Comparison of ENCODE assay signal across 1 cellular context in the genomic region with DNA sequence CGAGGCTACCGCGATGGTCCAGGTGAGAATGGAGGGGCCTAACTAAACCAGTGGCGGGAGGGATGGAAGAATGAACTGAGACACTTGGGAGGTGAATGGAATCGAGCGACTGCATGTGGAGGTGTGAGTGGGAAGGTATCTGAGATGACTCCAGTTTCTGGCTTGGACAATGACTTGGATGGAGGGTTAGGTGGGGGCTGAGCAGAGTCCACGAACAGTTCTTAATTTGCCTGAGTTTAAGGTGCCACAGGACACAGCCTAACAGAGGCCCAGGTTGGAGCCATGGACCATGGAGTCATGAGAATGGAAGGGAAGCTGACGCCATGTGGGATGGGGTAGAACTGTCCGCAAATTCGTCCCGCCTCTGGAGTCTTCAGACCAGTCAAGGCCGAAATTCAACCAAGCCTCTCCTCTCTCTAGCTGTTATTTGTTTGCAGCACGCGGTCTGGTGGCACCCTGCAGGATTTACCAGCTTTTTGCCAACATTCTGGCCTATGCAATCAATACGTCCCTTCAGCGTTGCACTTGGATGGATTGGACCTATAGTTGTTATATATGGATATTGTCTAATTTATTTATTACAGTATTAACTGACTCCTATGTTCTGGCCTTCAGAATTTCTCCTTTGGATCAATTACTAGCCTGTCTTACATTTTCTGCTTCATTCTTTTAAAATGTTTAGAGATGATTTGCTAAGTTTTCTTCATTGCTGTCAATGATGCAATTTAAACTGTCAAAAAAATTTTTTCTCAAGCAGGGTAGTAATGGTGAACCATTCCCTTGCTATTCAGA.
TF ChIP-seq lines count a peak whose summit lies in the region.

No MANE protein-coding gene starts in this region.

TF ChIP-seq in K562, 482 proteins besides CTCF, POLR2A, EP300 and RAD21 (continued from another document and continues in another):
- TF ChIP-seq NRF1 (conservative IDR thresholded peaks at IDR 0.05 in 1 of 2, IDR thresholded peaks at IDR 0.05 in 1 of 2) (no peak), ADNP (tag; IDR thresholded peaks at IDR 0.05) (no peak), HNRNPK (IDR thresholded peaks at IDR 0.05; ENCODE audit: low read depth, low read length, poor library complexity, severe bottlenecking) (no peak), ELF2 (CRISPR knock-in tag; IDR thresholded peaks at IDR 0.05) (no peak), CAMTA2 (CRISPR knock-in tag; conservative IDR thresholded peaks at IDR 0.05) (no peak), TCF7 (IDR thresholded peaks at IDR 0.05; ENCODE audit: borderline replicate concordance) (no peak), CC2D1A (IDR thresholded peaks at IDR 0.05) (no peak), TSC22D4 (tag; IDR thresholded peaks at IDR 0.05) (no peak), NR1H2 (CRISPR knock-in tag; IDR thresholded peaks at IDR 0.05) (no peak), RBM39 (optimal IDR thresholded peaks at IDR 0.05; ENCODE audit: low read depth, low read length) (peak; percentile 25), ZNF3 (CRISPR knock-in tag; IDR thresholded peaks at IDR 0.05) (no peak), RBM25 (IDR thresholded peaks at IDR 0.05; ENCODE audit: low read depth, low read length, severe bottlenecking) (no peak), DDX20 (tag; IDR thresholded peaks at IDR 0.05; ENCODE audit: low read depth) (no peak), MTA1 (IDR thresholded peaks at IDR 0.05; ENCODE audit: borderline replicate concordance) (no peak), NUFIP1 (IDR thresholded peaks at IDR 0.05; ENCODE audit: partially characterized antibody) (no peak), YY1 (IDR thresholded peaks at IDR 0.05; ENCODE audit: borderline replicate concordance in 1 of 3, control insufficient read depth in 1 of 3, extremely low read depth in 1 of 3, insufficient read depth in 3 of 3, insufficient read length in 1 of 3, insufficient replicate concordance in 2 of 3, low read depth in 1 of 3, low read length in 2 of 3) (peak in 1 of 3 experiments; percentile 37), RBBP5 (IDR thresholded peaks at IDR 0.05; ENCODE audit: borderline replicate concordance, insufficient read depth, low read length, poor library complexity, severe bottlenecking) (no peak), ZSCAN32 (CRISPR knock-in tag; IDR thresholded peaks at IDR 0.05) (no peak), JUNB (CRISPR knock-in tag; conservative IDR thresholded peaks at IDR 0.05) (no peak), MYBL2 (IDR thresholded peaks at IDR 0.05; ENCODE audit: low read depth) (no peak), MYBL2 (CRISPR knock-in tag; IDR thresholded peaks at IDR 0.05; ENCODE audit: borderline replicate concordance) (no peak), HIVEP1 (CRISPR knock-in tag; IDR thresholded peaks at IDR 0.05) (no peak), MEF2A (IDR thresholded peaks at IDR 0.05; ENCODE audit: control insufficient read depth, low read depth, low read length) (no peak), HDAC8 (tag; IDR thresholded peaks at IDR 0.05) (no peak), CREB1 (IDR thresholded peaks at IDR 0.05) (no peak), CREB1 (CRISPR knock-in tag; IDR thresholded peaks at IDR 0.05) (no peak), GATA2 (CRISPR knock-in tag; IDR thresholded peaks at IDR 0.05) (no peak), HDAC2 (IDR thresholded peaks at IDR 0.05) (no peak), SREBF1 (IDR thresholded peaks at IDR 0.05; ENCODE audit: borderline replicate concordance, low read depth, low read length) (no peak), ZNF76 (CRISPR knock-in tag; IDR thresholded peaks at IDR 0.05; ENCODE audit: borderline replicate concordance) (0 out of 2 replicates have a peak, but pooled peaks have one; percentile 37), XRCC3 (IDR thresholded peaks at IDR 0.05) (no peak), TEAD2 (tag; IDR thresholded peaks at IDR 0.05) (no peak), ZNF507 (tag; conservative IDR thresholded peaks at IDR 0.05) (no peak), TAF15 (IDR thresholded peaks at IDR 0.05; ENCODE audit: low read depth, low read length) (no peak)
- TF ChIP-seq, protein P1, sequence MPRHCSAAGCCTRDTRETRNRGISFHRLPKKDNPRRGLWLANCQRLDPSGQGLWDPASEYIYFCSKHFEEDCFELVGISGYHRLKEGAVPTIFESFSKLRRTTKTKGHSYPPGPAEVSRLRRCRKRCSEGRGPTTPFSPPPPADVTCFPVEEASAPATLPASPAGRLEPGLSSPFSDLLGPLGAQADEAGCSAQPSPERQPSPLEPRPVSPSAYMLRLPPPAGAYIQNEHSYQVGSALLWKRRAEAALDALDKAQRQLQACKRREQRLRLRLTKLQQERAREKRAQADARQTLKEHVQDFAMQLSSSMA (CRISPR knock-in tag; IDR thresholded peaks at IDR 0.05): no peak
- TF ChIP-seq, protein P2, sequence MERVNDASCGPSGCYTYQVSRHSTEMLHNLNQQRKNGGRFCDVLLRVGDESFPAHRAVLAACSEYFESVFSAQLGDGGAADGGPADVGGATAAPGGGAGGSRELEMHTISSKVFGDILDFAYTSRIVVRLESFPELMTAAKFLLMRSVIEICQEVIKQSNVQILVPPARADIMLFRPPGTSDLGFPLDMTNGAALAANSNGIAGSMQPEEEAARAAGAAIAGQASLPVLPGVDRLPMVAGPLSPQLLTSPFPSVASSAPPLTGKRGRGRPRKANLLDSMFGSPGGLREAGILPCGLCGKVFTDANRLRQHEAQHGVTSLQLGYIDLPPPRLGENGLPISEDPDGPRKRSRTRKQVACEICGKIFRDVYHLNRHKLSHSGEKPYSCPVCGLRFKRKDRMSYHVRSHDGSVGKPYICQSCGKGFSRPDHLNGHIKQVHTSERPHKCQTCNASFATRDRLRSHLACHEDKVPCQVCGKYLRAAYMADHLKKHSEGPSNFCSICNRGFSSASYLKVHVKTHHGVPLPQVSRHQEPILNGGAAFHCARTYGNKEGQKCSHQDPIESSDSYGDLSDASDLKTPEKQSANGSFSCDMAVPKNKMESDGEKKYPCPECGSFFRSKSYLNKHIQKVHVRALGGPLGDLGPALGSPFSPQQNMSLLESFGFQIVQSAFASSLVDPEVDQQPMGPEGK (CRISPR knock-in tag; IDR thresholded peaks at IDR 0.05; ENCODE audit: borderline replicate concordance): no peak
- TF ChIP-seq, protein P3, sequence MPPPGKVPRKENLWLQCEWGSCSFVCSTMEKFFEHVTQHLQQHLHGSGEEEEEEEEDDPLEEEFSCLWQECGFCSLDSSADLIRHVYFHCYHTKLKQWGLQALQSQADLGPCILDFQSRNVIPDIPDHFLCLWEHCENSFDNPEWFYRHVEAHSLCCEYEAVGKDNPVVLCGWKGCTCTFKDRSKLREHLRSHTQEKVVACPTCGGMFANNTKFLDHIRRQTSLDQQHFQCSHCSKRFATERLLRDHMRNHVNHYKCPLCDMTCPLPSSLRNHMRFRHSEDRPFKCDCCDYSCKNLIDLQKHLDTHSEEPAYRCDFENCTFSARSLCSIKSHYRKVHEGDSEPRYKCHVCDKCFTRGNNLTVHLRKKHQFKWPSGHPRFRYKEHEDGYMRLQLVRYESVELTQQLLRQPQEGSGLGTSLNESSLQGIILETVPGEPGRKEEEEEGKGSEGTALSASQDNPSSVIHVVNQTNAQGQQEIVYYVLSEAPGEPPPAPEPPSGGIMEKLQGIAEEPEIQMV (tag; conservative IDR thresholded peaks at IDR 0.05; ENCODE audit: low read depth): 0 out of 2 replicates have a peak, but pooled peaks have one; percentile 12
- TF ChIP-seq, protein P4, sequence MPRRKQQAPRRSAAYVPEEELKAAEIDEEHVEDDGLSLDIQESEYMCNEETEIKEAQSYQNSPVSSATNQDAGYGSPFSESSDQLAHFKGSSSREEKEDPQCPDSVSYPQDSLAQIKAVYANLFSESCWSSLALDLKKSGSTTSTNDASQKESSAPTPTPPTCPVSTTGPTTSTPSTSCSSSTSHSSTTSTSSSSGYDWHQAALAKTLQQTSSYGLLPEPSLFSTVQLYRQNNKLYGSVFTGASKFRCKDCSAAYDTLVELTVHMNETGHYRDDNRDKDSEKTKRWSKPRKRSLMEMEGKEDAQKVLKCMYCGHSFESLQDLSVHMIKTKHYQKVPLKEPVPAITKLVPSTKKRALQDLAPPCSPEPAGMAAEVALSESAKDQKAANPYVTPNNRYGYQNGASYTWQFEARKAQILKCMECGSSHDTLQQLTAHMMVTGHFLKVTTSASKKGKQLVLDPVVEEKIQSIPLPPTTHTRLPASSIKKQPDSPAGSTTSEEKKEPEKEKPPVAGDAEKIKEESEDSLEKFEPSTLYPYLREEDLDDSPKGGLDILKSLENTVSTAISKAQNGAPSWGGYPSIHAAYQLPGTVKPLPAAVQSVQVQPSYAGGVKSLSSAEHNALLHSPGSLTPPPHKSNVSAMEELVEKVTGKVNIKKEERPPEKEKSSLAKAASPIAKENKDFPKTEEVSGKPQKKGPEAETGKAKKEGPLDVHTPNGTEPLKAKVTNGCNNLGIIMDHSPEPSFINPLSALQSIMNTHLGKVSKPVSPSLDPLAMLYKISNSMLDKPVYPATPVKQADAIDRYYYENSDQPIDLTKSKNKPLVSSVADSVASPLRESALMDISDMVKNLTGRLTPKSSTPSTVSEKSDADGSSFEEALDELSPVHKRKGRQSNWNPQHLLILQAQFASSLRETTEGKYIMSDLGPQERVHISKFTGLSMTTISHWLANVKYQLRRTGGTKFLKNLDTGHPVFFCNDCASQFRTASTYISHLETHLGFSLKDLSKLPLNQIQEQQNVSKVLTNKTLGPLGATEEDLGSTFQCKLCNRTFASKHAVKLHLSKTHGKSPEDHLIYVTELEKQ (CRISPR knock-in tag; IDR thresholded peaks at IDR 0.05): no peak
- TF ChIP-seq, protein P5, sequence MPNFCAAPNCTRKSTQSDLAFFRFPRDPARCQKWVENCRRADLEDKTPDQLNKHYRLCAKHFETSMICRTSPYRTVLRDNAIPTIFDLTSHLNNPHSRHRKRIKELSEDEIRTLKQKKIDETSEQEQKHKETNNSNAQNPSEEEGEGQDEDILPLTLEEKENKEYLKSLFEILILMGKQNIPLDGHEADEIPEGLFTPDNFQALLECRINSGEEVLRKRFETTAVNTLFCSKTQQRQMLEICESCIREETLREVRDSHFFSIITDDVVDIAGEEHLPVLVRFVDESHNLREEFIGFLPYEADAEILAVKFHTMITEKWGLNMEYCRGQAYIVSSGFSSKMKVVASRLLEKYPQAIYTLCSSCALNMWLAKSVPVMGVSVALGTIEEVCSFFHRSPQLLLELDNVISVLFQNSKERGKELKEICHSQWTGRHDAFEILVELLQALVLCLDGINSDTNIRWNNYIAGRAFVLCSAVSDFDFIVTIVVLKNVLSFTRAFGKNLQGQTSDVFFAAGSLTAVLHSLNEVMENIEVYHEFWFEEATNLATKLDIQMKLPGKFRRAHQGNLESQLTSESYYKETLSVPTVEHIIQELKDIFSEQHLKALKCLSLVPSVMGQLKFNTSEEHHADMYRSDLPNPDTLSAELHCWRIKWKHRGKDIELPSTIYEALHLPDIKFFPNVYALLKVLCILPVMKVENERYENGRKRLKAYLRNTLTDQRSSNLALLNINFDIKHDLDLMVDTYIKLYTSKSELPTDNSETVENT (CRISPR knock-in tag; IDR thresholded peaks at IDR 0.05): 0 out of 2 replicates have a peak, but pooled peaks have one; percentile 14
- TF ChIP-seq, protein P6, sequence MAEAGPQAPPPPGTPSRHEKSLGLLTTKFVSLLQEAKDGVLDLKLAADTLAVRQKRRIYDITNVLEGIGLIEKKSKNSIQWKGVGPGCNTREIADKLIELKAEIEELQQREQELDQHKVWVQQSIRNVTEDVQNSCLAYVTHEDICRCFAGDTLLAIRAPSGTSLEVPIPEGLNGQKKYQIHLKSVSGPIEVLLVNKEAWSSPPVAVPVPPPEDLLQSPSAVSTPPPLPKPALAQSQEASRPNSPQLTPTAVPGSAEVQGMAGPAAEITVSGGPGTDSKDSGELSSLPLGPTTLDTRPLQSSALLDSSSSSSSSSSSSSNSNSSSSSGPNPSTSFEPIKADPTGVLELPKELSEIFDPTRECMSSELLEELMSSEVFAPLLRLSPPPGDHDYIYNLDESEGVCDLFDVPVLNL (CRISPR knock-in tag; IDR thresholded peaks at IDR 0.05; ENCODE audit: low read depth): no peak
- TF ChIP-seq, protein P7, sequence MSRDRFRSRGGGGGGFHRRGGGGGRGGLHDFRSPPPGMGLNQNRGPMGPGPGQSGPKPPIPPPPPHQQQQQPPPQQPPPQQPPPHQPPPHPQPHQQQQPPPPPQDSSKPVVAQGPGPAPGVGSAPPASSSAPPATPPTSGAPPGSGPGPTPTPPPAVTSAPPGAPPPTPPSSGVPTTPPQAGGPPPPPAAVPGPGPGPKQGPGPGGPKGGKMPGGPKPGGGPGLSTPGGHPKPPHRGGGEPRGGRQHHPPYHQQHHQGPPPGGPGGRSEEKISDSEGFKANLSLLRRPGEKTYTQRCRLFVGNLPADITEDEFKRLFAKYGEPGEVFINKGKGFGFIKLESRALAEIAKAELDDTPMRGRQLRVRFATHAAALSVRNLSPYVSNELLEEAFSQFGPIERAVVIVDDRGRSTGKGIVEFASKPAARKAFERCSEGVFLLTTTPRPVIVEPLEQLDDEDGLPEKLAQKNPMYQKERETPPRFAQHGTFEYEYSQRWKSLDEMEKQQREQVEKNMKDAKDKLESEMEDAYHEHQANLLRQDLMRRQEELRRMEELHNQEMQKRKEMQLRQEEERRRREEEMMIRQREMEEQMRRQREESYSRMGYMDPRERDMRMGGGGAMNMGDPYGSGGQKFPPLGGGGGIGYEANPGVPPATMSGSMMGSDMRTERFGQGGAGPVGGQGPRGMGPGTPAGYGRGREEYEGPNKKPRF (IDR thresholded peaks at IDR 0.05; ENCODE audit: low read depth, low read length): no peak
- TF ChIP-seq, protein P8, sequence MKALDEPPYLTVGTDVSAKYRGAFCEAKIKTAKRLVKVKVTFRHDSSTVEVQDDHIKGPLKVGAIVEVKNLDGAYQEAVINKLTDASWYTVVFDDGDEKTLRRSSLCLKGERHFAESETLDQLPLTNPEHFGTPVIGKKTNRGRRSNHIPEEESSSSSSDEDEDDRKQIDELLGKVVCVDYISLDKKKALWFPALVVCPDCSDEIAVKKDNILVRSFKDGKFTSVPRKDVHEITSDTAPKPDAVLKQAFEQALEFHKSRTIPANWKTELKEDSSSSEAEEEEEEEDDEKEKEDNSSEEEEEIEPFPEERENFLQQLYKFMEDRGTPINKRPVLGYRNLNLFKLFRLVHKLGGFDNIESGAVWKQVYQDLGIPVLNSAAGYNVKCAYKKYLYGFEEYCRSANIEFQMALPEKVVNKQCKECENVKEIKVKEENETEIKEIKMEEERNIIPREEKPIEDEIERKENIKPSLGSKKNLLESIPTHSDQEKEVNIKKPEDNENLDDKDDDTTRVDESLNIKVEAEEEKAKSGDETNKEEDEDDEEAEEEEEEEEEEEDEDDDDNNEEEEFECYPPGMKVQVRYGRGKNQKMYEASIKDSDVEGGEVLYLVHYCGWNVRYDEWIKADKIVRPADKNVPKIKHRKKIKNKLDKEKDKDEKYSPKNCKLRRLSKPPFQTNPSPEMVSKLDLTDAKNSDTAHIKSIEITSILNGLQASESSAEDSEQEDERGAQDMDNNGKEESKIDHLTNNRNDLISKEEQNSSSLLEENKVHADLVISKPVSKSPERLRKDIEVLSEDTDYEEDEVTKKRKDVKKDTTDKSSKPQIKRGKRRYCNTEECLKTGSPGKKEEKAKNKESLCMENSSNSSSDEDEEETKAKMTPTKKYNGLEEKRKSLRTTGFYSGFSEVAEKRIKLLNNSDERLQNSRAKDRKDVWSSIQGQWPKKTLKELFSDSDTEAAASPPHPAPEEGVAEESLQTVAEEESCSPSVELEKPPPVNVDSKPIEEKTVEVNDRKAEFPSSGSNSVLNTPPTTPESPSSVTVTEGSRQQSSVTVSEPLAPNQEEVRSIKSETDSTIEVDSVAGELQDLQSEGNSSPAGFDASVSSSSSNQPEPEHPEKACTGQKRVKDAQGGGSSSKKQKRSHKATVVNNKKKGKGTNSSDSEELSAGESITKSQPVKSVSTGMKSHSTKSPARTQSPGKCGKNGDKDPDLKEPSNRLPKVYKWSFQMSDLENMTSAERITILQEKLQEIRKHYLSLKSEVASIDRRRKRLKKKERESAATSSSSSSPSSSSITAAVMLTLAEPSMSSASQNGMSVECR (CRISPR knock-in tag; IDR thresholded peaks at IDR 0.05): no peak
